ENCODE assay signal across 10 cellular contexts in the genomic region with DNA sequence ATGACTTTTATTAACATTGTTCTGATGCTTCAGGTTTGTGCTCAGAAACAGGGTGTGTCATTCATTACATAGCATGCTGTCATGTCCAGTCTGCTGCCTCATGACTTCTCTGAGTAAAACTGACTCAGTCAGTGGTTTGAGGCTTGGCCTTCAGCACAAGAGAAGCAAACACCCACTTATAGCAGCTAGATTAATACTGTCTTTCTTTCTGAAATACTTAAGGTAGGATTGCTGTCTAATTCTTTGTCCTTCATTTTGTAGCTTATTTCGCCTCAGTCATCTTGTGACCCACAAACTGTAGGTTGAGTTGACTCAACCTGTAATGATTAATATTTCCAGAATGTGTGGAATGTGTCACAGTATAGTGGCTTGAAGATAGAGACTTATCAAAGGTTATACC. TPM values are rescaled to one million over a fixed set of nuclear protein-coding genes. Genes with fewer than 3 reads are reported as not detected.
DNase-seq lines count a peak whose midpoint lies in the region; ATAC-seq and TF ChIP-seq lines count a peak whose summit lies in the region.
"Had no signal": no experiment of that assay in that cellular context is flagged by ENCODE, and none has a peak within 500 bp of the region (broad histone marks: within the 10 kb centered on the region; RNA-seq: fewer than 3 reads in every experiment).

No MANE protein-coding gene starts in this region.

- peaks cover 1% of the 10 kb centered on the region; the same call in 2 of the 3 replicates for H3K36me3 Mint-ChIP-seq in GM23338 (ENCODE audit: low read depth)

- no peak overlapping the region for H3K27ac Mint-ChIP-seq in GM23338

- ATAC-seq in HG03045 (IDR thresholded peaks at IDR 0.05; ENCODE audit: unreplicated experiment) (peak; percentile 75), left lung (peak; percentile 94), GM23338 (no peak)

- no peaks in the 10 kb centered on the region for H3K9me3 Mint-ChIP-seq in GM23338
- H3K9me3 Mint-ChIP-seq: nephron had no signal

- TF ChIP-seq CTCF in BJ (IDR thresholded peaks at IDR 0.05; ENCODE audit: insufficient read depth, low read depth, low read length), result no peak
- TF ChIP-seq CTCF in left lung (IDR thresholded peaks at IDR 0.05), result no peak
- no peak for TF ChIP-seq CTCF in GM23338 (conservative IDR thresholded peaks at IDR 0.05; ENCODE audit: low read depth in 2 of 2)

- no peak overlapping the region for H3K4me3 ChIP-seq in BJ (ENCODE audit: low read depth, low read length)
- H3K4me3 ChIP-seq in left lung, result no peak overlapping the region
- H3K4me3 ChIP-seq in GM23338, result no peak overlapping the region
- H3K4me3 ChIP-seq: vagina had no signal

- H3K27me3 ChIP-seq in BJ (ENCODE audit: control insufficient read depth, insufficient read depth, low read length) (no peaks in the 10 kb centered on the region), left lung (no peaks in the 10 kb centered on the region), GM23338 (ENCODE audit: insufficient read depth) (no peaks in the 10 kb centered on the region)
- H3K27me3 ChIP-seq: vagina had no signal

- H3K9me2 ChIP-seq in GM23338 (ENCODE audit: insufficient read depth), result no peaks in the 10 kb centered on the region

- CTCF ChIA-PET in BJ (lab: Yijun Ruan, JAX), result interaction anchor here (0.9 to 1.6 kb wide), 2 partner anchors 13 to 26 kb away, joined by 3 to 5 read pairs; no protein-coding TSS in a partner anchor

- peaks cover 13% of the 10 kb centered on the region for H3K4me1 Mint-ChIP-seq in GM23338

- no peak overlapping the region for H3K4me2 ChIP-seq in GM23338

- H3K27ac ChIP-seq in angular gyrus (ENCODE audit: low read depth, low read length) (peak overlapping the region; percentile 26), left lung (peak overlapping the region; percentile 58 to 67), GM23338 (ENCODE audit: low read depth) (no peak overlapping the region)
- H3K27ac ChIP-seq: vagina had no signal

- peaks cover 85% of the 10 kb centered on the region for H3K79me2 ChIP-seq in GM23338 (replicated peaks; ENCODE audit: insufficient read depth)

- POLR2A ChIA-PET in BJ (lab: Charles Lee), result no interaction called here

- no peaks in the 10 kb centered on the region for H3K27me3 Mint-ChIP-seq in GM23338 (ENCODE audit: insufficient read depth, low read depth, poor library complexity)

- H3K4me1 ChIP-seq in left lung (peaks cover 7 to 18% of the 10 kb centered on the region in 2 donors), GM23338 (ENCODE audit: insufficient read depth) (peaks cover 11% of the 10 kb centered on the region; the same call in 1 of the 2 replicates)

- DNase-seq in BJ (ENCODE audit: low read depth) (peak; percentile 59), left lung (no peak), NCI-H2107 (lab: John Stamatoyannopoulos, UW) (no peak), NCI-H82 treated with DMSO at 0.1 percent for 48 hours (lab: John Stamatoyannopoulos, UW; ENCODE audit: unreplicated experiment) (no peak), GM23338 (ENCODE audit: low spot score) (no peak)
- no peak for DNase-seq in activated effector memory CD4-positive, alpha-beta T cell treated with anti-CD3 and anti-CD28 coated beads, Interleukin-2, amount 50 U/mL, for 16 hours

- 0 out of 2 replicates have a peak, but pooled peaks cover 3% of the 10 kb centered on the region for H4K20me1 ChIP-seq in GM23338 (replicated peaks; ENCODE audit: insufficient read depth)

- H2AFZ ChIP-seq in GM23338, result no peak overlapping the region

- H3K4me3 Mint-ChIP-seq in GM23338, result no peak overlapping the region
- H3K4me3 Mint-ChIP-seq: nephron had no signal

- H3K9me3 ChIP-seq in left lung, result no peaks in the 10 kb centered on the region
- H3K9me3 ChIP-seq: vagina had no signal

- H3K36me3 ChIP-seq in BJ (ENCODE audit: control insufficient read depth, insufficient read depth, low read length), result no peaks in the 10 kb centered on the region
- no peaks in the 10 kb centered on the region for H3K36me3 ChIP-seq in left lung
- H3K36me3 ChIP-seq in GM23338 (ENCODE audit: insufficient read depth), result no peaks in the 10 kb centered on the region
- H3K36me3 ChIP-seq: vagina had no signal

- intact Hi-C loops in left lung (cut with DNase I), result no loop called here

- no peaks in the 10 kb centered on the region for H3F3A ChIP-seq in GM23338 (replicated peaks; ENCODE audit: low read depth)

TF ChIP-seq in GM23338, 12 proteins besides CTCF, POLR2A, EP300 and RAD21:
- TF ChIP-seq NANOG (IDR thresholded peaks at IDR 0.05; ENCODE audit: borderline replicate concordance), result no peak
- no peak for TF ChIP-seq POLR2AphosphoS5 (IDR thresholded peaks at IDR 0.05; ENCODE audit: low read depth)
- TF ChIP-seq REST (IDR thresholded peaks at IDR 0.05; ENCODE audit: unreplicated experiment), result no peak
- TF ChIP-seq EZH2 (IDR thresholded peaks at IDR 0.05; ENCODE audit: low read depth, unreplicated experiment), result no peak
TF ChIP-seq in GM23338: peak in this region for 0.

RNA-seq across cellular contexts. Expression of gene RASAL2, which starts 32.9 kb away (rescaled TPM):
- 27.5 and 27.7 TPM in 2 replicates for polyA plus RNA-seq in BJ (2011; rRNA removed)
- 39.2 and 47.9 TPM in 2 replicates for polyA minus RNA-seq in BJ (2011; rRNA and poly(A)+ RNA removed)
- total RNA-seq in left lung, result 10 to 100 TPM; 27.5 to 30.2 TPM
- total RNA-seq in GM23338 (2014; rRNA removed; shearing (Covaris generic)), result 35.4 and 42.2 TPM in 2 replicates
- 14.6 and 16.0 TPM in 2 replicates for polyA plus RNA-seq in GM23338 (2016; fragmentation: Nextera tagmentation; extraction: Ambion mirVana)
